Comparison of ENCODE assay signal across 9 cellular contexts in the genomic region with DNA sequence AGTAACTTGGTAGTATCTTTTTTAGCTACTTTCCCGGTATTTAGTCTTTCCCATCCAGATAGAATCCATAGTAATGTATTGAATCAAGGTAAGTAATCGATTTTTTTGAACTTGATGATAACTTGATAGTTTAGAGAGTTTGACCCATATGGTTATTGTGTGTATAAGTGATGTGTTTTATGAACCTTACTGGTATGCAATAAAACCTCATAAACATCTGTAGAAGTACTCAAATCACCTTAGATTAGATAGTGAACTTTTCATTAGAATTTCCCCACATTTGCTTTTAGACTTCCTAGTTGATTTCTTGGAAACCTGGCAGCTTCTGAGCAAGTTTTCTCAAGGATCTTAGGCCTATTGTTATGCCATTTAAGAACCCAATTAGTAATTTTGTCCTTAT.
"Had no signal": no experiment of that assay in that cellular context is flagged by ENCODE, and none has a peak within 500 bp of the region (broad histone marks: within the 10 kb centered on the region; RNA-seq: fewer than 3 reads in every experiment).

No MANE protein-coding gene starts in this region.

- DNase-seq: GM23248, GOT3, H7, HFFc6, IMR-90 had no signal

- H3K4me3 ChIP-seq: GM23248, HAP-1, K562 had no signal

- H3K4me1 ChIP-seq: HAP-1 had no signal

- H3K27ac ChIP-seq: GM23248 had no signal

- FAIRE-seq: HTR-8/SVneo, K562 had no signal

- H3K36me3 ChIP-seq: HAP-1 had no signal

- ATAC-seq: HCT116, K562 had no signal
